ENCODE assay signal across 20 cellular contexts in the genomic region with DNA sequence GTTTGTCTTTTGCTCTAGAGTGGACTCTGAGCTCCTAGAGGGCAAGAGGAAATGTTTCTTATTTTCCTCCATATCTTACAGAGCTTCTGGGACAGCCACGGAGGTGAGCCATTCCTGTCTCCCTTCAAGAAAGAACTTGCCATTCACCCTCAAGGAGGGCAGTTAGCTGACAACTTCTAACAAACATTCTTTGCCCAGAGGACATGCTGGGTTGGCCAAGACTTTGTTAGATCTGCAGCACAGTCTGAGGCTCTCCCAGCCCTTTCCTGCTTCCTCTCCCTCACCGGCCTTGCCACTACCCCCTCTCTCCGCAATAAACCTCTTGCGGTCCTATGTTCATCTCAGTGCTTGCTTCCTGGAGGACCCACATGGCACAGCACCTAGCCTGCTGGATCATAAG. TPM values are rescaled to one million over a fixed set of nuclear protein-coding genes. Genes with fewer than 3 reads are reported as not detected.
"Had no signal": no experiment of that assay in that cellular context is flagged by ENCODE, and none has a peak within 500 bp of the region (broad histone marks: within the 10 kb centered on the region; RNA-seq: fewer than 3 reads in every experiment).

No MANE protein-coding gene starts in this region.

- DNase-seq: activated B cell treated with CpG ODN at 0.5 μM for 24 hours; activated CD4-positive, alpha-beta T cell treated with anti-CD3 and anti-CD28 coated beads for 48 hours; activated CD8-positive, alpha-beta memory T cell treated with anti-CD3 and anti-CD28 coated beads, Interleukin-2, amount 50 U/mL, for 48 hours; activated gamma-delta T cell treated with Interleukin-2 at 50 U/mL for 16 hours; activated naive CD8-positive, alpha-beta T cell treated with anti-CD3 and anti-CD28 coated beads, Interleukin-2, amount 10 ng/mL, durations not matched to agents 7 days and 5 days; activated T-cell treated with anti-CD3 and anti-CD28 coated beads, Interleukin-2, amount 50 U/mL, for 72 hours; left ventricle myocardium inferior; stimulated activated CD4-positive, alpha-beta T cell treated with anti-CD3 and anti-CD28 coated beads, Interleukin-12 subunit alpha, Interleukin-12 subunit beta, amount 100 ng/mL, for 4 hours had no signal

- H2AFZ ChIP-seq: parathyroid adenoma had no signal

- H3K4me3 Mint-ChIP-seq: activated naive CD8-positive, alpha-beta T cell treated with anti-CD3 and anti-CD28 coated beads, Interleukin-2, amount 10 ng/mL, durations not matched to agents 7 days and 5 days; activated T-cell treated with anti-CD3 and anti-CD28 coated beads, Interleukin-2, amount 50 U/mL, for 72 hours; endodermal cell; memory B cell; stimulated activated effector memory CD8-positive, alpha-beta T cell treated with anti-CD3 and anti-CD28 coated beads, Interleukin-12 subunit alpha, Interleukin-12 subunit beta, amount 100 ng/mL, for 72 hours; T-helper 1 cell treated with Interleukin-12 subunit alpha and Interleukin-12 subunit beta and Interleukin-4 antibody, amounts not matched to agents 30 μg/mL and 1 μg/mL, for 36 hours had no signal

- H3K36me3 ChIP-seq: left ventricle myocardium inferior had no signal

- ATAC-seq: activated T-cell treated with anti-CD3 and anti-CD28 coated beads, Interleukin-2, amount 50 U/mL, for 72 hours; esophagus mucosa; stimulated activated effector memory CD8-positive, alpha-beta T cell treated with anti-CD3 and anti-CD28 coated beads, Interleukin-12 subunit alpha, Interleukin-12 subunit beta, amount 100 ng/mL, for 72 hours had no signal

- H3K79me2 ChIP-seq: parathyroid adenoma had no signal

- H3K9me3 Mint-ChIP-seq: activated B cell treated with CpG ODN at 0.5 μM for 24 hours; activated naive CD8-positive, alpha-beta T cell treated with anti-CD3 and anti-CD28 coated beads, Interleukin-2, amount 10 ng/mL, durations not matched to agents 7 days and 5 days; activated T-cell treated with anti-CD3 and anti-CD28 coated beads, Interleukin-2, amount 50 U/mL, for 72 hours; endodermal cell; memory B cell; stimulated activated effector memory CD8-positive, alpha-beta T cell treated with anti-CD3 and anti-CD28 coated beads, Interleukin-12 subunit alpha, Interleukin-12 subunit beta, amount 100 ng/mL, for 72 hours; T-helper 1 cell treated with Interleukin-12 subunit alpha and Interleukin-12 subunit beta and Interleukin-4 antibody, amounts not matched to agents 30 μg/mL and 1 μg/mL, for 36 hours had no signal

- H3K4me3 ChIP-seq: left ventricle myocardium inferior had no signal

- H3K36me3 Mint-ChIP-seq: activated naive CD8-positive, alpha-beta T cell treated with anti-CD3 and anti-CD28 coated beads, Interleukin-2, amount 10 ng/mL, durations not matched to agents 7 days and 5 days; memory B cell; stimulated activated effector memory CD8-positive, alpha-beta T cell treated with anti-CD3 and anti-CD28 coated beads, Interleukin-12 subunit alpha, Interleukin-12 subunit beta, amount 100 ng/mL, for 72 hours had no signal

- FAIRE-seq: islet of Langerhans, TTC549, urothelium cell line had no signal

- H3K27ac Mint-ChIP-seq: activated naive CD8-positive, alpha-beta T cell treated with anti-CD3 and anti-CD28 coated beads, Interleukin-2, amount 10 ng/mL, durations not matched to agents 7 days and 5 days; activated T-cell treated with anti-CD3 and anti-CD28 coated beads, Interleukin-2, amount 50 U/mL, for 72 hours; endodermal cell; memory B cell; stimulated activated effector memory CD8-positive, alpha-beta T cell treated with anti-CD3 and anti-CD28 coated beads, Interleukin-12 subunit alpha, Interleukin-12 subunit beta, amount 100 ng/mL, for 72 hours; T-helper 1 cell treated with Interleukin-12 subunit alpha and Interleukin-12 subunit beta and Interleukin-4 antibody, amounts not matched to agents 30 μg/mL and 1 μg/mL, for 36 hours had no signal

- H3K27me3 Mint-ChIP-seq: activated B cell treated with CpG ODN at 0.5 μM for 24 hours had no signal

- H3K9me3 ChIP-seq: left ventricle myocardium inferior had no signal

- H3K27ac ChIP-seq: left ventricle myocardium inferior, parathyroid adenoma had no signal

- H3K9ac ChIP-seq: parathyroid adenoma had no signal

RNA-seq across cellular contexts. Expression of a gene that starts 26.8 kb away (rescaled TPM):
- total RNA-seq: activated B cell treated with CpG ODN at 0.5 μM for 24 hours; activated naive CD8-positive, alpha-beta T cell treated with anti-CD3 and anti-CD28 coated beads, Interleukin-2, amount 10 ng/mL, durations not matched to agents 7 days and 5 days; activated T-cell treated with anti-CD3 and anti-CD28 coated beads, Interleukin-2, amount 50 U/mL, for 72 hours; aorta had no signal

RNA-seq across cellular contexts. Expression of a gene that starts 37.1 kb away (rescaled TPM):
- total RNA-seq: activated naive CD8-positive, alpha-beta T cell treated with anti-CD3 and anti-CD28 coated beads, Interleukin-2, amount 10 ng/mL, durations not matched to agents 7 days and 5 days; activated T-cell treated with anti-CD3 and anti-CD28 coated beads, Interleukin-2, amount 50 U/mL, for 72 hours; cerebellum; dermis microvascular lymphatic vessel endothelial cell; esophagus mucosa; left ventricle myocardium inferior had no signal
